12 cellular contexts compared by ENCODE assay signal in the genomic region with DNA sequence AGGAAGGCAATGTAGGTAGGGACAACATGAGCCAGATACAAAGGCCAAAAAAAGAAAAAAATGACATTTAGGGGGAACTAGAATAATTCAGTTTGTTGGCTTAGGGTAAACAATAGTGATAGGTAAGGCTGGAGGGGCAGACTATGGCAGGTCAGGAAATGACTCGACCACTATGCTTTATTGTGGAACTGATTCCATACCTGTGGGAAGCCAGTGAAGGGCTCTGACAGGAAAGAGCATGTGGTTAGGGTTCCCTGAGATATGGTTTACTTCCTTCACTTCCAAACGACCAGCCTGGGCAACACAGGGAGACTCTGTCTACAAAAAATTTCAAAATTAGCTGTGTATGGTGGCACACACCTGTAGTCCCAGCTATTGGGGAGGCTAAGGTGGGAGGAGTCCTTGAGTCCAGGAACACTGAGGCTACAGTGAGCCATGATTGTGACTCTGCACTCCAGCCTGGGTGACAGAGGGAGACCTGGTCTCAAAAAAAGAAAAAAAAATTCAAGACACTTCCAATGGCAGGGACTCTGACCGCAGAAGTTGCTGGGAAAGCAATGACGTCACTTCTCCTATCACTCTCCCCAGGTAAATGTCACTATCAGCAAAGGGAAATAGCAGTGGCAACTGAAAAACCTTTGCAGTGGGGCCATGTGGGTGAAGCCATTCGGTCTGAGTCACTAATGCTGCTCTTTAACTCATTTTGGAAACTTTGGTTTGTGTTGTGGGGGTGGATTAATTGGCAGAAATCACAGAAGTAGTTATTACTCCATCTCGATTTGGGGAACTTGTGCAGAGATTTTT.
A peak's percentile ranks its signal among the peaks of the same experiment; 100 is the strongest.
DNase-seq lines count a peak whose midpoint lies in the region; ATAC-seq and TF ChIP-seq lines count a peak whose summit lies in the region.
"Had no signal": no experiment of that assay in that cellular context is flagged by ENCODE, and none has a peak within 500 bp of the region (broad histone marks: within the 10 kb centered on the region; RNA-seq: fewer than 3 reads in every experiment).

No MANE protein-coding gene starts in this region.

- H3K27ac ChIP-seq in left lung, result peak overlapping the region in 1 of 2 donors; percentile 21
- H3K27ac ChIP-seq in thoracic aorta, result peak overlapping the region in 1 of 2 donors; percentile 25

- H3K9me3 ChIP-seq in left lung (no peaks in the 10 kb centered on the region), thoracic aorta (no peaks in the 10 kb centered on the region)
- H3K9me3 ChIP-seq: vagina had no signal

- H3K27me3 ChIP-seq in left lung (no peaks in the 10 kb centered on the region), thoracic aorta (replicated peaks; ENCODE audit: insufficient read depth) (no peaks in the 10 kb centered on the region)
- H3K27me3 ChIP-seq: vagina had no signal

- intact Hi-C loops in left lung (cut with DNase I), result no loop called here

- no peaks in the 10 kb centered on the region for H3K36me3 ChIP-seq in left lung
- no peaks in the 10 kb centered on the region for H3K36me3 ChIP-seq in thoracic aorta
- H3K36me3 ChIP-seq: vagina had no signal

- peak; percentile 38 for DNase-seq in activated naive CD4-positive, alpha-beta T cell treated with Interleukin-2 at 50 U/mL for 16 hours
- DNase-seq in activated naive CD4-positive, alpha-beta T cell treated with anti-CD3 and anti-CD28 coated beads, Interleukin-2, amount 50 U/mL, for 16 hours, result no peak
- peak; percentile 25 for DNase-seq in activated T-cell treated with anti-CD3 and anti-CD28 coated beads for 48 hours (ENCODE audit: low read depth)
- no peak for DNase-seq in left lung
- DNase-seq in thoracic aorta (ENCODE audit: low spot score), result no peak
- DNase-seq in germinal center (ENCODE audit: low spot score), result no peak
- DNase-seq in epidermal melanocyte (ENCODE audit: insufficient read length, low spot score), result no peak
- DNase-seq in SK-N-DZ (ENCODE audit: low spot score), result no peak
- DNase-seq: midbrain, NCI-H748 treated with DMSO at 0.1 percent for 48 hours had no signal

- H3K4me3 ChIP-seq in left lung, result no peak overlapping the region
- no peak overlapping the region for H3K4me3 ChIP-seq in thoracic aorta
- H3K4me3 ChIP-seq: skin epidermis, vagina had no signal

- TF ChIP-seq CTCF in left lung (IDR thresholded peaks at IDR 0.05) (no peak), thoracic aorta (IDR thresholded peaks at IDR 0.05) (no peak)

- peak; percentile 45 for ATAC-seq in left lung
- peak; percentile 49 for ATAC-seq in thoracic aorta (ENCODE audit: insufficient number of reproducible peaks, low FRiP score, low read depth)

- H3K4me1 ChIP-seq in left lung (peaks cover 0 to 7% of the 10 kb centered on the region in 2 donors), thoracic aorta (ENCODE audit: control insufficient read depth in 1 of 2, low read depth in 2 of 2) (peaks cover 0 to 20% of the 10 kb centered on the region in 2 donors)

Comparison
In these comparisons a context has a peak if more than half of its experiments do, and no peak if none do; other contexts are left out.
1. DNase-seq: peak in activated naive CD4-positive, alpha-beta T cell treated with Interleukin-2 at 50 U/mL for 16 hours (single experiment) and activated T-cell treated with anti-CD3 and anti-CD28 coated beads for 48 hours (single experiment); none in activated naive CD4-positive, alpha-beta T cell treated with anti-CD3 and anti-CD28 coated beads, Interleukin-2, amount 50 U/mL, for 16 hours (single experiment), left lung (0 of 2), thoracic aorta (single experiment), germinal center (single experiment), epidermal melanocyte (single experiment) and SK-N-DZ (single experiment).